1 cellular context compared by ENCODE assay signal in genomic region chr6:17768388-17768787, GRCh38.
TF ChIP-seq lines count a peak whose summit lies in the region.

No MANE protein-coding gene starts in this region.

TF ChIP-seq in HepG2, 621 proteins besides CTCF, POLR2A, EP300 and RAD21 (continued from another document):
- TF ChIP-seq SMARCE1 (IDR thresholded peaks at IDR 0.05; ENCODE audit: borderline replicate concordance) (no peak), ZNF260 (CRISPR knock-in tag; IDR thresholded peaks at IDR 0.05; ENCODE audit: borderline replicate concordance, low read depth) (no peak), ZNF552 (CRISPR knock-in tag; IDR thresholded peaks at IDR 0.05; ENCODE audit: borderline replicate concordance) (no peak), ETV6 (CRISPR knock-in tag; conservative IDR thresholded peaks at IDR 0.05) (no peak), MIER2 (CRISPR knock-in tag; IDR thresholded peaks at IDR 0.05) (peak; percentile 95), U2AF2 (IDR thresholded peaks at IDR 0.05; ENCODE audit: low read depth, low read length) (no peak), NONO (IDR thresholded peaks at IDR 0.05) (no peak), NONO (CRISPR knock-in tag; conservative IDR thresholded peaks at IDR 0.05) (no peak), PLSCR1 (CRISPR knock-in tag; IDR thresholded peaks at IDR 0.05; ENCODE audit: borderline replicate concordance) (no peak), ZNF331 (CRISPR knock-in tag; IDR thresholded peaks at IDR 0.05) (no peak), AKAP8 (CRISPR knock-in tag; IDR thresholded peaks at IDR 0.05) (no peak), SCMH1 (CRISPR knock-in tag; IDR thresholded peaks at IDR 0.05; ENCODE audit: borderline replicate concordance) (no peak), ZNF616 (CRISPR knock-in tag; IDR thresholded peaks at IDR 0.05; ENCODE audit: low read depth) (no peak), ZEB1 (IDR thresholded peaks at IDR 0.05; ENCODE audit: insufficient replicate concordance, low read depth) (no peak), ATRX (CRISPR knock-in tag; IDR thresholded peaks at IDR 0.05; ENCODE audit: borderline replicate concordance) (no peak), ZNF615 (CRISPR knock-in tag; IDR thresholded peaks at IDR 0.05; ENCODE audit: borderline replicate concordance) (no peak), ZNF12 (CRISPR knock-in tag; IDR thresholded peaks at IDR 0.05) (no peak), TBP (CRISPR knock-in tag; IDR thresholded peaks at IDR 0.05) (no peak), ZNF512 (CRISPR knock-in tag; IDR thresholded peaks at IDR 0.05) (no peak)
- TF ChIP-seq, protein P1, sequence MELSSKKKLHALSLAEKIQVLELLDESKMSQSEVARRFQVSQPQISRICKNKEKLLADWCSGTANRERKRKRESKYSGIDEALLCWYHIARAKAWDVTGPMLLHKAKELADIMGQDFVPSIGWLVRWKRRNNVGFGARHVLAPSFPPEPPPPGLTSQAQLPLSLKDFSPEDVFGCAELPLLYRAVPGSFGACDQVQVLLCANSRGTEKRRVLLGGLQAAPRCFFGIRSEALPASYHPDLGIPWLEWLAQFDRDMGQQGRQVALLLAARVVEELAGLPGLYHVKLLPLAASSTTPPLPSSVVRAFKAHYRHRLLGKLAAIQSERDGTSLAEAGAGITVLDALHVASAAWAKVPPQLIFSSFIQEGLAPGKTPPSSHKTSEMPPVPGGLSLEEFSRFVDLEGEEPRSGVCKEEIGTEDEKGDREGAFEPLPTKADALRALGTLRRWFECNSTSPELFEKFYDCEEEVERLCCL (CRISPR knock-in tag; IDR thresholded peaks at IDR 0.05; ENCODE audit: borderline replicate concordance), result no peak
TF ChIP-seq in HepG2: peak in this region for 4.
